In genomic region chr4:2041234-2042130, GRCh38 we compare ENCODE assay signal across 9 cellular contexts. TPM values are rescaled to one million over a fixed set of nuclear protein-coding genes. Genes with fewer than 3 reads are reported as not detected.
DNase-seq lines count a peak whose midpoint lies in the region; ATAC-seq and TF ChIP-seq lines count a peak whose summit lies in the region.
"Had no signal": no experiment of that assay in that cellular context is flagged by ENCODE, and none has a peak within 500 bp of the region (broad histone marks: within the 10 kb centered on the region; RNA-seq: fewer than 3 reads in every experiment).

No MANE protein-coding gene starts in this region.

- H3K4me3 Mint-ChIP-seq in CD8-positive, alpha-beta memory T cell = peak overlapping the region; percentile 65 to 92 (median 79)
- H3K4me3 Mint-ChIP-seq in activated naive CD8-positive, alpha-beta T cell treated with anti-CD3 and anti-CD28 coated beads, Interleukin-2, amount 10 ng/mL, durations not matched to agents 7 days and 5 days = peak overlapping the region; percentile 77

- peak overlapping the region; percentile 74 for H3K4me3 ChIP-seq in CD8-positive, alpha-beta memory T cell (ENCODE audit: low read length)
- H3K4me3 ChIP-seq in SU-DHL-6 (ENCODE audit: insufficient read depth, low read length, poor library complexity, severe bottlenecking) = peak overlapping the region; percentile 60
- H3K4me3 ChIP-seq in heart right ventricle = peak overlapping the region; percentile 49 to 73 (median 62)
- peak overlapping the region; percentile 71 for H3K4me3 ChIP-seq in parathyroid adenoma (ENCODE audit: low read depth, low read length)
- H3K4me3 ChIP-seq in tibial artery = peak overlapping the region; percentile 52 to 60

- H3K9me2 ChIP-seq in SU-DHL-6 (replicated peaks; ENCODE audit: insufficient read depth, low read length) = no peaks in the 10 kb centered on the region

- 1% methylated on average over 85 to 94 of the region's 94 CpGs for WGBS in heart right ventricle, 2 donors

- H3K9me3 ChIP-seq in CD8-positive, alpha-beta memory T cell (ENCODE audit: low read length) = no peaks in the 10 kb centered on the region
- H3K9me3 ChIP-seq in SU-DHL-6 (ENCODE audit: insufficient read depth, low read length) = no peaks in the 10 kb centered on the region
- H3K9me3 ChIP-seq in heart right ventricle = peaks cover 0 to 4% (median 0%) of the 10 kb centered on the region in 11 donors
- H3K9me3 ChIP-seq in parathyroid adenoma (ENCODE audit: control insufficient read depth, low read length) = no peaks in the 10 kb centered on the region
- peaks cover 0 to 5% (median 0%) of the 10 kb centered on the region in 3 donors for H3K9me3 ChIP-seq in tibial artery

- H3K4me1 ChIP-seq in CD8-positive, alpha-beta memory T cell (ENCODE audit: insufficient read depth, low read length) = peaks cover 5% of the 10 kb centered on the region
- peaks cover 4 to 23% (median 20%) of the 10 kb centered on the region in 9 donors for H3K4me1 ChIP-seq in heart right ventricle
- H3K4me1 ChIP-seq in parathyroid adenoma = no peaks in the 10 kb centered on the region
- peaks cover 0 to 30% (median 26%) of the 10 kb centered on the region in 4 donors for H3K4me1 ChIP-seq in tibial artery

- CTCF ChIA-PET in CD8-positive, alpha-beta memory T cell (lab: Charles Lee) = interaction anchor here (0.6 kb wide), 1 partner anchor 60 kb away, joined by 3 read pairs; no protein-coding TSS in a partner anchor

- TF ChIP-seq CTCF in SU-DHL-6 (IDR thresholded peaks at IDR 0.05; ENCODE audit: insufficient read depth, low read length, poor library complexity, severe bottlenecking) (no peak), heart right ventricle (IDR thresholded peaks at IDR 0.05) (no peak), parathyroid adenoma (IDR thresholded peaks at IDR 0.05) (no peak), tibial artery (IDR thresholded peaks at IDR 0.05) (no peak)

- H3K27me3 ChIP-seq in CD8-positive, alpha-beta memory T cell (ENCODE audit: insufficient read depth, low read length, poor library complexity, severe bottlenecking) = peaks cover 7% of the 10 kb centered on the region
- H3K27me3 ChIP-seq in SU-DHL-6 (ENCODE audit: low read length) = no peaks in the 10 kb centered on the region
- peaks cover 20 to 78% (median 68%) of the 10 kb centered on the region in 7 donors for H3K27me3 ChIP-seq in heart right ventricle
- H3K27me3 ChIP-seq in parathyroid adenoma (ENCODE audit: control insufficient read depth, insufficient read depth, low read length) = no peaks in the 10 kb centered on the region
- peaks cover 0 to 70% of the 10 kb centered on the region in 2 donors for H3K27me3 ChIP-seq in tibial artery

- intact Hi-C loops in heart right ventricle (cut with DNase I) = no loop called here
- intact Hi-C loops in tibial artery (cut with DNase I; ENCODE audit: low total_unique reads) = no loop called here

- H3K27me3 Mint-ChIP-seq in CD8-positive, alpha-beta memory T cell = peaks cover 24 to 31% of the 10 kb centered on the region in 2 donors
- H3K27me3 Mint-ChIP-seq in activated naive CD8-positive, alpha-beta T cell treated with anti-CD3 and anti-CD28 coated beads, Interleukin-2, amount 10 ng/mL, durations not matched to agents 7 days and 5 days = peaks cover 32% of the 10 kb centered on the region

- H3K9me3 Mint-ChIP-seq in CD8-positive, alpha-beta memory T cell = no peaks in the 10 kb centered on the region
- H3K9me3 Mint-ChIP-seq in activated naive CD8-positive, alpha-beta T cell treated with anti-CD3 and anti-CD28 coated beads, Interleukin-2, amount 10 ng/mL, durations not matched to agents 7 days and 5 days = no peaks in the 10 kb centered on the region

- H3K36me3 ChIP-seq in CD8-positive, alpha-beta memory T cell (ENCODE audit: insufficient read depth, low read length) = no peaks in the 10 kb centered on the region
- H3K36me3 ChIP-seq in SU-DHL-6 (ENCODE audit: low read length) = no peaks in the 10 kb centered on the region
- no peaks in the 10 kb centered on the region for H3K36me3 ChIP-seq in heart right ventricle
- H3K36me3 ChIP-seq in parathyroid adenoma (ENCODE audit: control insufficient read depth, insufficient read depth, low read length) = no peaks in the 10 kb centered on the region
- no peaks in the 10 kb centered on the region for H3K36me3 ChIP-seq in tibial artery

- POLR2A ChIA-PET in CD8-positive, alpha-beta memory T cell (lab: Charles Lee) = interaction anchor here (0.7 kb wide), 1 partner anchor 32 kb away, joined by 3 read pairs; no protein-coding TSS in a partner anchor
- POLR2A ChIA-PET in activated naive CD8-positive, alpha-beta T cell treated with anti-CD3 and anti-CD28 coated beads, Interleukin-2, amount 10 ng/mL, durations not matched to agents 7 days and 5 days (lab: Charles Lee) = interaction anchor here (0.7 kb wide), 1 partner anchor 32 kb away, joined by 3 read pairs; no protein-coding TSS in a partner anchor

- peaks cover 4 to 12% (median 5%) of the 10 kb centered on the region in 3 donors for H3K4me1 Mint-ChIP-seq in CD8-positive, alpha-beta memory T cell
- peaks cover 2% of the 10 kb centered on the region for H3K4me1 Mint-ChIP-seq in activated naive CD8-positive, alpha-beta T cell treated with anti-CD3 and anti-CD28 coated beads, Interleukin-2, amount 10 ng/mL, durations not matched to agents 7 days and 5 days

- no peak overlapping the region for H3K27ac ChIP-seq in CD8-positive, alpha-beta memory T cell (ENCODE audit: low read depth, low read length)
- H3K27ac ChIP-seq in SU-DHL-6 (ENCODE audit: low read depth, low read length) (no peak overlapping the region), heart right ventricle (peak overlapping the region in 2 of 10 donors; percentile 37 to 67), parathyroid adenoma (no peak overlapping the region), tibial artery (no peak overlapping the region)
- H3K27ac ChIP-seq: epithelial cell of prostate had no signal

- peak overlapping the region in 3 of 8 donors; percentile 29 to 84 (median 47) for H3K27ac Mint-ChIP-seq in CD8-positive, alpha-beta memory T cell
- H3K27ac Mint-ChIP-seq in activated naive CD8-positive, alpha-beta T cell treated with anti-CD3 and anti-CD28 coated beads, Interleukin-2, amount 10 ng/mL, durations not matched to agents 7 days and 5 days = peak overlapping the region; percentile 48

- H3K9ac ChIP-seq in SU-DHL-6 (ENCODE audit: low read length) (peak overlapping the region; percentile 35), parathyroid adenoma (no peak overlapping the region)

- no peaks in the 10 kb centered on the region for H3K79me2 ChIP-seq in SU-DHL-6 (ENCODE audit: insufficient read depth, low read length)
- no peaks in the 10 kb centered on the region for H3K79me2 ChIP-seq in parathyroid adenoma

- peak; percentile 69 to 87 (median 74) for DNase-seq in CD8-positive, alpha-beta memory T cell
- DNase-seq in Kasumi-1 (lab: John Stamatoyannopoulos, UW) (peak; percentile 45 to 74), heart right ventricle (peak; percentile 73 to 84), tibial artery (peak; percentile 58 to 77)
- DNase-seq in activated naive CD8-positive, alpha-beta T cell treated with anti-CD3 and anti-CD28 coated beads, Interleukin-2, amount 10 ng/mL, durations not matched to agents 7 days and 5 days = peak; percentile 90

- peak; percentile 62 for ATAC-seq in GM21367 (IDR thresholded peaks at IDR 0.05; ENCODE audit: unreplicated experiment)
- peak; percentile 76 for ATAC-seq in activated naive CD8-positive, alpha-beta T cell treated with anti-CD3 and anti-CD28 coated beads, Interleukin-2, amount 10 ng/mL, durations not matched to agents 7 days and 5 days (ENCODE audit: low read depth)
- ATAC-seq in heart right ventricle = peak; percentile 71 to 86 (median 76)

- peak overlapping the region; percentile 75 for H3K4me2 ChIP-seq in SU-DHL-6 (ENCODE audit: low read depth, low read length, poor library complexity, severe bottlenecking)
- H3K4me2 ChIP-seq in parathyroid adenoma (ENCODE audit: low read length) = peak overlapping the region; percentile 97

- H4K20me1 ChIP-seq in SU-DHL-6 (ENCODE audit: low read depth, low read length) = no peaks in the 10 kb centered on the region; the same call in 1 of the 2 replicates

- peaks cover 0 to 1% (median 0%) of the 10 kb centered on the region in 3 donors for H3K36me3 Mint-ChIP-seq in CD8-positive, alpha-beta memory T cell
- H3K36me3 Mint-ChIP-seq in activated naive CD8-positive, alpha-beta T cell treated with anti-CD3 and anti-CD28 coated beads, Interleukin-2, amount 10 ng/mL, durations not matched to agents 7 days and 5 days = no peaks in the 10 kb centered on the region

- peak overlapping the region; percentile 87 for H2AFZ ChIP-seq in SU-DHL-6 (ENCODE audit: low read depth, low read length, severe bottlenecking)
- H2AFZ ChIP-seq in parathyroid adenoma = peak overlapping the region; percentile 59

- no peaks in the 10 kb centered on the region for H3F3A ChIP-seq in SU-DHL-6 (ENCODE audit: insufficient read depth)

RNA-seq across cellular contexts. Expression of gene NAT8L, which starts 17.6 kb away (rescaled TPM):
- total RNA-seq in CD8-positive, alpha-beta memory T cell = under 1 TPM; 0.42 to 0.55 TPM
- not detected for polyA plus RNA-seq in CD8-positive, alpha-beta memory T cell
- total RNA-seq in activated naive CD8-positive, alpha-beta T cell treated with anti-CD3 and anti-CD28 coated beads, Interleukin-2, amount 10 ng/mL, durations not matched to agents 7 days and 5 days = under 1 TPM in 1 of 2 experiments, not detected in 1; 0.14 TPM
- 1 to 10 TPM in 1 of 10 donors, under 1 TPM in 9; 0.12 to 1.4 (median 0.43) TPM for total RNA-seq in heart right ventricle
- under 1 TPM; 0.19 to 0.29 TPM for polyA plus RNA-seq in heart right ventricle

RNA-seq across cellular contexts. Expression of gene NELFA, which starts 32.7 kb away (rescaled TPM):
- total RNA-seq in CD8-positive, alpha-beta memory T cell = 10 to 100 TPM; 42.5 to 44.6 TPM
- polyA plus RNA-seq in CD8-positive, alpha-beta memory T cell = 31.2 TPM
- total RNA-seq in activated naive CD8-positive, alpha-beta T cell treated with anti-CD3 and anti-CD28 coated beads, Interleukin-2, amount 10 ng/mL, durations not matched to agents 7 days and 5 days = 10 to 100 TPM; 41.9 to 43.9 TPM
- total RNA-seq in heart right ventricle = 10 to 100 TPM in 7 of 10 donors, 1 to 10 TPM in 3; 8.8 to 14.1 (median 10.6) TPM
- polyA plus RNA-seq in heart right ventricle = 10 to 100 TPM; 11.5 to 19.7 TPM
